1 cellular context compared by ENCODE assay signal in the genomic region with DNA sequence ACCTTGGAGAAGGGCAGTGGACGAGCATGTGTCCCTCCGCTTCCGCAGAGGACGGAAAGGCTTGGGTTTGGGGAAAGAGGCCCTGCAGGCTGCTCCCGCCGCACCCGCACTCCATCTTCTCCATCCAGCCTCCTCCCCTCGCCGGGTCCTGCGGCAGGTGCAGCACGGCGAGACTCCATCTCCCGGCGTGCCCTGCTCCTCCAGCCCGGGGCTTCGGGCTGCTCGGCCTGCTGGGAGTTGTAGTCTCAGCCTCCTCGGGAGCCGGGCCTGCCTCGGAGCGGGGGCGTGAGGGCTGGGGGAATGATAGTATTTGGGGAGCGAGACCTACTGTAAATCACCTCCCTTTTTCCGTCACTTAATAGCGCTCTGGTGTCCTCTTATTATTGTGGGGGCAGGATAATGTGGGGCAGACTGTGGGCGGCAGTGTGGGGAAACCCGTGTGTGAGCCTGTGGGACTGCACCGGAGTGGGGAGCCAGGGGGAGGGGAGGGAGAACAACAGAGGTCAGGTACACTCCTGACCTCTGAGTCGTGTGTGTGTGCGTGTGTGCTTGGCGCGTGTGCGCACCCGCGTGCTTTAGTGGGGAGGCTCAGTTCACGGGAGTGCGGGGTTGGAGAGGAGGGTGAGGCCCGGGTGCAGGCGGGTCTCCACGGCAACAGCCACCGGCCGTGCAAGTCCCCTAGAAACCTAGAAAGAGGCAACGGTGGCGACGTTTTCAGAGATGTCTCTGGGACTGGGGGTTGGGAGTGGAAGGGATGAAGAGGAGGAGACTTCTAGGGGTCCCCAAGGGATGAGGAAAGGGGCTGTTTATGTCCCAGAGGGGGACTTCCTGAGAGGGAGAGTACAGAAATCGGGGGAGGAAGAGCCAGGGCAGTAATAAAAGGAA.
TF ChIP-seq lines count a peak whose summit lies in the region.

No MANE protein-coding gene starts in this region.

TF ChIP-seq in K562, 482 proteins besides CTCF, POLR2A, EP300 and RAD21 (continued from another document and continues in another):
- TF ChIP-seq, protein P1, sequence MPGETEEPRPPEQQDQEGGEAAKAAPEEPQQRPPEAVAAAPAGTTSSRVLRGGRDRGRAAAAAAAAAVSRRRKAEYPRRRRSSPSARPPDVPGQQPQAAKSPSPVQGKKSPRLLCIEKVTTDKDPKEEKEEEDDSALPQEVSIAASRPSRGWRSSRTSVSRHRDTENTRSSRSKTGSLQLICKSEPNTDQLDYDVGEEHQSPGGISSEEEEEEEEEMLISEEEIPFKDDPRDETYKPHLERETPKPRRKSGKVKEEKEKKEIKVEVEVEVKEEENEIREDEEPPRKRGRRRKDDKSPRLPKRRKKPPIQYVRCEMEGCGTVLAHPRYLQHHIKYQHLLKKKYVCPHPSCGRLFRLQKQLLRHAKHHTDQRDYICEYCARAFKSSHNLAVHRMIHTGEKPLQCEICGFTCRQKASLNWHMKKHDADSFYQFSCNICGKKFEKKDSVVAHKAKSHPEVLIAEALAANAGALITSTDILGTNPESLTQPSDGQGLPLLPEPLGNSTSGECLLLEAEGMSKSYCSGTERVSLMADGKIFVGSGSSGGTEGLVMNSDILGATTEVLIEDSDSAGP (CRISPR knock-in tag; IDR thresholded peaks at IDR 0.05), result no peak
- TF ChIP-seq, protein P2, sequence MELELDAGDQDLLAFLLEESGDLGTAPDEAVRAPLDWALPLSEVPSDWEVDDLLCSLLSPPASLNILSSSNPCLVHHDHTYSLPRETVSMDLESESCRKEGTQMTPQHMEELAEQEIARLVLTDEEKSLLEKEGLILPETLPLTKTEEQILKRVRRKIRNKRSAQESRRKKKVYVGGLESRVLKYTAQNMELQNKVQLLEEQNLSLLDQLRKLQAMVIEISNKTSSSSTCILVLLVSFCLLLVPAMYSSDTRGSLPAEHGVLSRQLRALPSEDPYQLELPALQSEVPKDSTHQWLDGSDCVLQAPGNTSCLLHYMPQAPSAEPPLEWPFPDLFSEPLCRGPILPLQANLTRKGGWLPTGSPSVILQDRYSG (tag; conservative IDR thresholded peaks at IDR 0.05; ENCODE audit: low read depth), result no peak
- TF ChIP-seq HCFC1 (IDR thresholded peaks at IDR 0.05; ENCODE audit: low read depth, low read length), result peak; percentile 100
- TF ChIP-seq JUNB (CRISPR knock-in tag; conservative IDR thresholded peaks at IDR 0.05), result no peak
- TF ChIP-seq ZNF263 (CRISPR knock-in tag; IDR thresholded peaks at IDR 0.05; ENCODE audit: borderline replicate concordance), result peak; percentile 61
- no peak for TF ChIP-seq HMG20A (CRISPR knock-in tag; conservative IDR thresholded peaks at IDR 0.05)
- TF ChIP-seq STAT5A (IDR thresholded peaks at IDR 0.05; ENCODE audit: borderline replicate concordance, low read length), result no peak
- TF ChIP-seq ZBTB7A (IDR thresholded peaks at IDR 0.05; ENCODE audit: borderline replicate concordance, control insufficient read depth, low read depth, low read length), result peak; percentile 11; the same call in 1 of the 2 replicates
- TF ChIP-seq, protein P3, sequence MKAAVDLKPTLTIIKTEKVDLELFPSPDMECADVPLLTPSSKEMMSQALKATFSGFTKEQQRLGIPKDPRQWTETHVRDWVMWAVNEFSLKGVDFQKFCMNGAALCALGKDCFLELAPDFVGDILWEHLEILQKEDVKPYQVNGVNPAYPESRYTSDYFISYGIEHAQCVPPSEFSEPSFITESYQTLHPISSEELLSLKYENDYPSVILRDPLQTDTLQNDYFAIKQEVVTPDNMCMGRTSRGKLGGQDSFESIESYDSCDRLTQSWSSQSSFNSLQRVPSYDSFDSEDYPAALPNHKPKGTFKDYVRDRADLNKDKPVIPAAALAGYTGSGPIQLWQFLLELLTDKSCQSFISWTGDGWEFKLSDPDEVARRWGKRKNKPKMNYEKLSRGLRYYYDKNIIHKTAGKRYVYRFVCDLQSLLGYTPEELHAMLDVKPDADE (conservative IDR thresholded peaks at IDR 0.05; ENCODE audit: control insufficient read depth, low read depth, low read length), result peak; percentile 99
- no peak for TF ChIP-seq TRIM24 (IDR thresholded peaks at IDR 0.05)
- TF ChIP-seq CEBPB (tag; IDR thresholded peaks at IDR 0.05), result no peak
- no peak for TF ChIP-seq NR4A1 (CRISPR knock-in tag; IDR thresholded peaks at IDR 0.05)
- TF ChIP-seq NR4A1 (tag; IDR thresholded peaks at IDR 0.05), result 0 out of 2 replicates have a peak, but pooled peaks have one; percentile 55
- TF ChIP-seq FOXK1 (CRISPR knock-in tag; IDR thresholded peaks at IDR 0.05; ENCODE audit: borderline replicate concordance), result no peak
- peak in 1 of 3 experiments; percentile 57 for TF ChIP-seq YY1 (IDR thresholded peaks at IDR 0.05; ENCODE audit: borderline replicate concordance in 1 of 3, control insufficient read depth in 1 of 3, extremely low read depth in 1 of 3, insufficient read depth in 3 of 3, insufficient read length in 1 of 3, insufficient replicate concordance in 2 of 3, low read depth in 1 of 3, low read length in 2 of 3)
- TF ChIP-seq, protein P4, sequence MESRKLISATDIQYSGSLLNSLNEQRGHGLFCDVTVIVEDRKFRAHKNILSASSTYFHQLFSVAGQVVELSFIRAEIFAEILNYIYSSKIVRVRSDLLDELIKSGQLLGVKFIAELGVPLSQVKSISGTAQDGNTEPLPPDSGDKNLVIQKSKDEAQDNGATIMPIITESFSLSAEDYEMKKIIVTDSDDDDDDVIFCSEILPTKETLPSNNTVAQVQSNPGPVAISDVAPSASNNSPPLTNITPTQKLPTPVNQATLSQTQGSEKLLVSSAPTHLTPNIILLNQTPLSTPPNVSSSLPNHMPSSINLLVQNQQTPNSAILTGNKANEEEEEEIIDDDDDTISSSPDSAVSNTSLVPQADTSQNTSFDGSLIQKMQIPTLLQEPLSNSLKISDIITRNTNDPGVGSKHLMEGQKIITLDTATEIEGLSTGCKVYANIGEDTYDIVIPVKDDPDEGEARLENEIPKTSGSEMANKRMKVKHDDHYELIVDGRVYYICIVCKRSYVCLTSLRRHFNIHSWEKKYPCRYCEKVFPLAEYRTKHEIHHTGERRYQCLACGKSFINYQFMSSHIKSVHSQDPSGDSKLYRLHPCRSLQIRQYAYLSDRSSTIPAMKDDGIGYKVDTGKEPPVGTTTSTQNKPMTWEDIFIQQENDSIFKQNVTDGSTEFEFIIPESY (CRISPR knock-in tag; IDR thresholded peaks at IDR 0.05), result peak; percentile 48; the same call in 1 of the 2 replicates
- peak; percentile 83 for TF ChIP-seq GABPB1 (CRISPR knock-in tag; IDR thresholded peaks at IDR 0.05)
- no peak for TF ChIP-seq PTTG1 (tag; IDR thresholded peaks at IDR 0.05; ENCODE audit: low read depth)
- TF ChIP-seq NRF1 (conservative IDR thresholded peaks at IDR 0.05 in 1 of 2, IDR thresholded peaks at IDR 0.05 in 1 of 2), result peak; percentile 18 to 44; a peak in 1 of 4 replicates
- TF ChIP-seq, protein P5, sequence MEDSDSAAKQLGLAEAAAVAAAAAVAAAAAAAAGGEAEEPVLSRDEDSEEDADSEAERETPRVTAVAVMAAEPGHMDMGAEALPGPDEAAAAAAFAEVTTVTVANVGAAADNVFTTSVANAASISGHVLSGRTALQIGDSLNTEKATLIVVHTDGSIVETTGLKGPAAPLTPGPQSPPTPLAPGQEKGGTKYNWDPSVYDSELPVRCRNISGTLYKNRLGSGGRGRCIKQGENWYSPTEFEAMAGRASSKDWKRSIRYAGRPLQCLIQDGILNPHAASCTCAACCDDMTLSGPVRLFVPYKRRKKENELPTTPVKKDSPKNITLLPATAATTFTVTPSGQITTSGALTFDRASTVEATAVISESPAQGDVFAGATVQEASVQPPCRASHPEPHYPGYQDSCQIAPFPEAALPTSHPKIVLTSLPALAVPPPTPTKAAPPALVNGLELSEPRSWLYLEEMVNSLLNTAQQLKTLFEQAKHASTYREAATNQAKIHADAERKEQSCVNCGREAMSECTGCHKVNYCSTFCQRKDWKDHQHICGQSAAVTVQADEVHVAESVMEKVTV (CRISPR knock-in tag; IDR thresholded peaks at IDR 0.05), result no peak
- 0 out of 2 replicates have a peak, but pooled peaks have one; percentile 36 for TF ChIP-seq POLR2G (IDR thresholded peaks at IDR 0.05; ENCODE audit: low read depth, low read length)
- TF ChIP-seq SIX5 (IDR thresholded peaks at IDR 0.05; ENCODE audit: borderline replicate concordance in 1 of 2, insufficient read depth in 1 of 2, low read depth in 1 of 2, low read length in 2 of 2), result peak; percentile 96 to 98
- TF ChIP-seq ZNF79 (CRISPR knock-in tag; IDR thresholded peaks at IDR 0.05; ENCODE audit: low read depth), result no peak
- TF ChIP-seq RB1 (IDR thresholded peaks at IDR 0.05; ENCODE audit: low read depth), result peak; percentile 79
- TF ChIP-seq, protein P6, sequence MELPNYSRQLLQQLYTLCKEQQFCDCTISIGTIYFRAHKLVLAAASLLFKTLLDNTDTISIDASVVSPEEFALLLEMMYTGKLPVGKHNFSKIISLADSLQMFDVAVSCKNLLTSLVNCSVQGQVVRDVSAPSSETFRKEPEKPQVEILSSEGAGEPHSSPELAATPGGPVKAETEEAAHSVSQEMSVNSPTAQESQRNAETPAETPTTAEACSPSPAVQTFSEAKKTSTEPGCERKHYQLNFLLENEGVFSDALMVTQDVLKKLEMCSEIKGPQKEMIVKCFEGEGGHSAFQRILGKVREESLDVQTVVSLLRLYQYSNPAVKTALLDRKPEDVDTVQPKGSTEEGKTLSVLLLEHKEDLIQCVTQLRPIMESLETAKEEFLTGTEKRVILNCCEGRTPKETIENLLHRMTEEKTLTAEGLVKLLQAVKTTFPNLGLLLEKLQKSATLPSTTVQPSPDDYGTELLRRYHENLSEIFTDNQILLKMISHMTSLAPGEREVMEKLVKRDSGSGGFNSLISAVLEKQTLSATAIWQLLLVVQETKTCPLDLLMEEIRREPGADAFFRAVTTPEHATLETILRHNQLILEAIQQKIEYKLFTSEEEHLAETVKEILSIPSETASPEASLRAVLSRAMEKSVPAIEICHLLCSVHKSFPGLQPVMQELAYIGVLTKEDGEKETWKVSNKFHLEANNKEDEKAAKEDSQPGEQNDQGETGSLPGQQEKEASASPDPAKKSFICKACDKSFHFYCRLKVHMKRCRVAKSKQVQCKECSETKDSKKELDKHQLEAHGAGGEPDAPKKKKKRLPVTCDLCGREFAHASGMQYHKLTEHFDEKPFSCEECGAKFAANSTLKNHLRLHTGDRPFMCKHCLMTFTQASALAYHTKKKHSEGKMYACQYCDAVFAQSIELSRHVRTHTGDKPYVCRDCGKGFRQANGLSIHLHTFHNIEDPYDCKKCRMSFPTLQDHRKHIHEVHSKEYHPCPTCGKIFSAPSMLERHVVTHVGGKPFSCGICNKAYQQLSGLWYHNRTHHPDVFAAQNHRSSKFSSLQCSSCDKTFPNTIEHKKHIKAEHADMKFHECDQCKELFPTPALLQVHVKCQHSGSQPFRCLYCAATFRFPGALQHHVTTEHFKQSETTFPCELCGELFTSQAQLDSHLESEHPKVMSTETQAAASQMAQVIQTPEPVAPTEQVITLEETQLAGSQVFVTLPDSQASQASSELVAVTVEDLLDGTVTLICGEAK (IDR thresholded peaks at IDR 0.05), result peak; percentile 80
- TF ChIP-seq, protein P6 (CRISPR knock-in tag; IDR thresholded peaks at IDR 0.05), result no peak
- TF ChIP-seq KDM1A (IDR thresholded peaks at IDR 0.05), result peak; percentile 83 to 84
- TF ChIP-seq EP400 (IDR thresholded peaks at IDR 0.05), result no peak
- peak; percentile 95 for TF ChIP-seq ZNF197 (CRISPR knock-in tag; IDR thresholded peaks at IDR 0.05; ENCODE audit: low read depth)
- TF ChIP-seq, protein P7, sequence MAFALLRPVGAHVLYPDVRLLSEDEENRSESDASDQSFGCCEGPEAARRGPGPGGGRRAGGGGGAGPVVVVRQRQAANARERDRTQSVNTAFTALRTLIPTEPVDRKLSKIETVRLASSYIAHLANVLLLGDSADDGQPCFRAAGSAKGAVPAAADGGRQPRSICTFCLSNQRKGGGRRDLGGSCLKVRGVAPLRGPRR (CRISPR knock-in tag; IDR thresholded peaks at IDR 0.05), result no peak
- TF ChIP-seq ATF1 (CRISPR knock-in tag; IDR thresholded peaks at IDR 0.05), result no peak
- TF ChIP-seq ATF1 (tag; IDR thresholded peaks at IDR 0.05), result peak; percentile 46; the same call in 1 of the 2 replicates
- TF ChIP-seq ZNF589 (CRISPR knock-in tag; IDR thresholded peaks at IDR 0.05; ENCODE audit: low read depth), result no peak
- TF ChIP-seq ZNF217 (CRISPR knock-in tag; IDR thresholded peaks at IDR 0.05), result no peak
- TF ChIP-seq ZNF76 (CRISPR knock-in tag; IDR thresholded peaks at IDR 0.05; ENCODE audit: borderline replicate concordance), result 0 out of 2 replicates have a peak, but pooled peaks have one; percentile 61
- no peak for TF ChIP-seq NFIC (IDR thresholded peaks at IDR 0.05)
- TF ChIP-seq CAMTA2 (CRISPR knock-in tag; conservative IDR thresholded peaks at IDR 0.05), result no peak
- TF ChIP-seq, protein P8, sequence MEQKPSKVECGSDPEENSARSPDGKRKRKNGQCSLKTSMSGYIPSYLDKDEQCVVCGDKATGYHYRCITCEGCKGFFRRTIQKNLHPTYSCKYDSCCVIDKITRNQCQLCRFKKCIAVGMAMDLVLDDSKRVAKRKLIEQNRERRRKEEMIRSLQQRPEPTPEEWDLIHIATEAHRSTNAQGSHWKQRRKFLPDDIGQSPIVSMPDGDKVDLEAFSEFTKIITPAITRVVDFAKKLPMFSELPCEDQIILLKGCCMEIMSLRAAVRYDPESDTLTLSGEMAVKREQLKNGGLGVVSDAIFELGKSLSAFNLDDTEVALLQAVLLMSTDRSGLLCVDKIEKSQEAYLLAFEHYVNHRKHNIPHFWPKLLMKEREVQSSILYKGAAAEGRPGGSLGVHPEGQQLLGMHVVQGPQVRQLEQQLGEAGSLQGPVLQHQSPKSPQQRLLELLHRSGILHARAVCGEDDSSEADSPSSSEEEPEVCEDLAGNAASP (IDR thresholded peaks at IDR 0.05), result no peak
- no peak for TF ChIP-seq U2AF2 (optimal IDR thresholded peaks at IDR 0.05; ENCODE audit: low read depth, low read length)
- TF ChIP-seq FOSL1 (tag; conservative IDR thresholded peaks at IDR 0.05), result 0 out of 2 replicates have a peak, but pooled peaks have one; percentile 26
- TF ChIP-seq HDAC8 (tag; IDR thresholded peaks at IDR 0.05), result 0 out of 2 replicates have a peak, but pooled peaks have one; percentile 29
